Comparison of ENCODE assay signal across 8 cellular contexts in genomic region chr3:53045107-53045783, GRCh38. TPM values are rescaled to one million over a fixed set of nuclear protein-coding genes. Genes with fewer than 3 reads are reported as not detected.
DNase-seq lines count a peak whose midpoint lies in the region; ATAC-seq and TF ChIP-seq lines count a peak whose summit lies in the region.

No MANE protein-coding gene starts in this region.

- peak; percentile 42 for DNase-seq in SKM-1 treated with dmso at 0.1 percent for 144 hours (lab: John Stamatoyannopoulos, UW; ENCODE audit: unreplicated experiment)
- DNase-seq in SKM-1 (lab: John Stamatoyannopoulos, UW; ENCODE audit: unreplicated experiment), result no peak
- peak; percentile 64 for DNase-seq in PC-3
- peak; percentile 63 for DNase-seq in activated gamma-delta T cell (lab: John Stamatoyannopoulos, UW)
- no peak for DNase-seq in foreskin keratinocyte
- DNase-seq in thyroid gland, result peak; percentile 58 to 61

- peak in 1 of 2 donors; percentile 39 for TF ChIP-seq POLR2A in thyroid gland (IDR thresholded peaks at IDR 0.05)

- H3K36me3 ChIP-seq in PC-3 (ENCODE audit: low read depth, low read length) (no peaks in the 10 kb centered on the region), neuron (ENCODE audit: insufficient read depth, low read length) (no peaks in the 10 kb centered on the region), thyroid gland (no peaks in the 10 kb centered on the region)

- BruUV-seq in PC-3 (replicated peaks; lab: Mats Ljungman, UMichigan), result no TSS peak

- ATAC-seq in HG02884 (IDR thresholded peaks at IDR 0.05; ENCODE audit: unreplicated experiment) (peak; percentile 35), PC-3 (peak; percentile 57), foreskin keratinocyte (peak; percentile 47)

- H3F3A ChIP-seq in PC-3 (ENCODE audit: low read length, unreplicated experiment), result no peaks in the 10 kb centered on the region

- TF ChIP-seq CTCF in PC-3 (conservative IDR thresholded peaks at IDR 0.05; ENCODE audit: low read depth, low read length), result no peak
- TF ChIP-seq CTCF in foreskin keratinocyte (conservative IDR thresholded peaks at IDR 0.05), result no peak
- TF ChIP-seq CTCF in thyroid gland (IDR thresholded peaks at IDR 0.05), result no peak

- CTCF ChIA-PET in PC-3 (lab: Charles Lee), result no interaction called here

- peaks cover 46% of the 10 kb centered on the region for H3K79me2 ChIP-seq in PC-3 (ENCODE audit: low read length)

- H2AFZ ChIP-seq in PC-3 (ENCODE audit: low read length) (peak overlapping the region; percentile 97), neuron (ENCODE audit: low read depth, low read length) (peak overlapping the region; percentile 96)

- H3K27me3 ChIP-seq in PC-3 (ENCODE audit: low read length) (no peaks in the 10 kb centered on the region), foreskin keratinocyte (peaks cover 25% of the 10 kb centered on the region), neuron (ENCODE audit: insufficient read depth, low read length) (no peaks in the 10 kb centered on the region), thyroid gland (no peaks in the 10 kb centered on the region)

- intact Hi-C loops in PC-3 (cut with micrococcal nuclease), result no loop called here
- intact Hi-C loops in thyroid gland (cut with DNase I), result no loop called here

- 0 out of 2 replicates have a peak, but pooled peaks cover 8% of the 10 kb centered on the region for H4K20me1 ChIP-seq in PC-3 (ENCODE audit: low read length)

- H3K4me3 ChIP-seq in PC-3 (ENCODE audit: low read length) (peak overlapping the region; percentile 92), neuron (ENCODE audit: low read length) (peak overlapping the region; percentile 87), thyroid gland (replicated peaks in 1 of 3) (peak overlapping the region; percentile 81 to 95 (median 84))

- H3K9me3 ChIP-seq in PC-3 (ENCODE audit: low read length) (no peaks in the 10 kb centered on the region), neuron (ENCODE audit: low read length) (no peaks in the 10 kb centered on the region), thyroid gland (no peaks in the 10 kb centered on the region)

- H3K9ac ChIP-seq in PC-3 (ENCODE audit: low read length), result peak overlapping the region; percentile 87

- POLR2A ChIA-PET in PC-3 (lab: Charles Lee; ENCODE audit: unreplicated experiment), result interaction anchor here (1.0 kb wide), 1 partner anchor 12 kb away, joined by 9 read pairs; no protein-coding TSS in a partner anchor

- H3K4me1 ChIP-seq in PC-3 (ENCODE audit: insufficient read depth, low read length) (peaks cover 30% of the 10 kb centered on the region), foreskin keratinocyte (no peaks in the 10 kb centered on the region), neuron (ENCODE audit: insufficient read depth, low read length) (peaks cover 13% of the 10 kb centered on the region), thyroid gland (peaks cover 0 to 19% of the 10 kb centered on the region in 2 donors)

- H3K4me2 ChIP-seq in PC-3 (ENCODE audit: low read length), result peak overlapping the region; percentile 87

- WGBS in thyroid gland, 2 donors, result 0 to 1% methylated on average over 4 to 28 of the region's 138 CpGs

- peak overlapping the region; percentile 62 for H3K27ac ChIP-seq in PC-3 (ENCODE audit: low read length)
- H3K27ac ChIP-seq in foreskin keratinocyte, result no peak overlapping the region
- peak overlapping the region; percentile 68 to 91 (median 78) for H3K27ac ChIP-seq in thyroid gland

- H3K9me2 ChIP-seq in PC-3 (replicated peaks; ENCODE audit: low read length), result no peaks in the 10 kb centered on the region

RNA-seq across cellular contexts. Expression of gene SFMBT1, which starts 0.6 kb away (rescaled TPM):
- total RNA-seq in PC-3 (2014; rRNA removed) (10.8 and 35.6 TPM in 2 replicates), foreskin keratinocyte (8.1 and 8.2 TPM in 2 replicates), thyroid gland (10 to 100 TPM; 17.2 to 35.3 (median 31.1) TPM)
- 1.6 and 2.1 TPM in 2 replicates for polyA plus RNA-seq in foreskin keratinocyte

Comparison
In these comparisons a context has a peak if more than half of its experiments do, and no peak if none do; other contexts are left out.
1. DNase-seq: peak in SKM-1 treated with dmso at 0.1 percent for 144 hours (single experiment), PC-3 (single experiment), activated gamma-delta T cell (single experiment) and thyroid gland (2 of 2); none in SKM-1 (single experiment) and foreskin keratinocyte (0 of 2).
2. Peak in every context shown above with its lines, with median percentiles within 50 percentile points of each other: ATAC-seq and H3K4me3 ChIP-seq.